ENCODE assay signal across 21 cellular contexts in the genomic region with DNA sequence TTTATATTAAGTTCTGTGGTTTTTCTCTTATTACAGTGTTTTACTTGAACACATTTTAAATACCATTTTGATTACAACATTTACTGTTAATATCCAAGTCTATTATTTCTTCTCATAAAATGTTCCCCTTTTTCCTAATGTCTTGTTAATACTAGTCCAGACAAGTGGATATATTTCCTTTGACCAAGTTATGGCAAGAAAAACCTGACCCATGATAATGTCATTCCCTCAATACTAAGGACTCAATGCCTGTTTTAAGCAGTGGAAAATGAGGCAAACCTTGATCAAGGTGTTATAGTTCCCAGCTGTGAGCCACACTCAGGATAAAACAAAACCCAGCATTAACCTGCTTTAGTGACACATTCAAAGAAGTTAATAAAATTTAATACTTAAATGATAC.
"Had no signal": no experiment of that assay in that cellular context is flagged by ENCODE, and none has a peak within 500 bp of the region (broad histone marks: within the 10 kb centered on the region; RNA-seq: fewer than 3 reads in every experiment).

No MANE protein-coding gene starts in this region.

- H3K36me3 ChIP-seq: ovary, transverse colon had no signal

- H3K4me1 ChIP-seq: gastroesophageal sphincter, stomach had no signal

- FAIRE-seq: endothelial cell of umbilical vein, small intestine had no signal

- ATAC-seq: esophagus mucosa; gastroesophageal sphincter; left colon; left ventricle myocardium superior; mucosa of descending colon; naive thymus-derived CD8-positive, alpha-beta T cell; right cardiac atrium had no signal

- H3K4me3 ChIP-seq: coronary artery, gastroesophageal sphincter, lung, mucosa of descending colon, ovary, stomach, thoracic aorta, transverse colon had no signal

- H3K27ac ChIP-seq: coronary artery, gastroesophageal sphincter, ovary, stomach, transverse colon had no signal

- H3K9me3 ChIP-seq: gastroesophageal sphincter, mucosa of descending colon, ovary, stomach, thoracic aorta, transverse colon had no signal

- DNase-seq: effector CD4-positive, alpha-beta T cell; endodermal cell; glutamatergic neuron; left colon; left ventricle myocardium superior; mucosa of descending colon; naive thymus-derived CD8-positive, alpha-beta T cell; ovary; right cardiac atrium; small intestine; stimulated activated CD4-positive, alpha-beta T cell treated with anti-CD3 and anti-CD28 coated beads, Interleukin-12 subunit alpha, Interleukin-12 subunit beta, amount 100 ng/mL, for 4 hours; stimulated activated naive CD4-positive, alpha-beta T cell; stomach; substantia nigra; transverse colon had no signal

- H3K27me3 ChIP-seq: gastroesophageal sphincter, ovary, stomach, transverse colon had no signal
